1 cellular context compared by ENCODE assay signal in the genomic region with DNA sequence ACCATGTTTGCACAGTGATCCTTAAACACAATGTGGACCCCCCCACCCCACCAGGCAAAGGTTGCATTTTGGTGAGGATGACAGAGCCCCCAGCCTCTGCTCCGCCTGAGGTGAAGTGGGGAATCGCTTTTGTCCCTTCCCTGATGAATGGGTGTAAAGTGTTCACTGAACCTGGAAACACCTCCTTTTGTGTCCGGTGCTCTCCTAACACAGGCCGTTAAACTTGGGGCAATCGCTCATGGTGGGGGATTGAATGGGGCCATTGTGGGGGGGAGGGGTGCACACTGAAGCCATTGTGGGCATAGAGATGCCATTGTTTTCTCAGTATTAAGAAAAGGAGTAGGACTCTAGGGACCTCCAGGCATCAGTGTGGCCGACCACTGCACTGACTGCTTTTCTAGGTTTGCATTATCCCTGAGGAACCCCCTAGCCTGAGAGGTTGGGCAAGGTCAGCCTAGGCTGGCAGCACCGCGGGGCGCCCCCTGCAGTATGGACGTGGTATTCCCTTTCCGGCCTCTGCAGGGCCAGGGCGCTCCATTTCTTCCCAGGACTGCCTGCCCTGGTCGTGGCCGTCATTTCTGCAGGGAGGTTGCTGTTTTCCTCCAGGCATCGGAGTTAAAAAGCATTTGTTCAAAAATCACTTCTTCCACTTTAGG.
TF ChIP-seq lines count a peak whose summit lies in the region.

No MANE protein-coding gene starts in this region.

TF ChIP-seq in HepG2, 621 proteins besides CTCF, POLR2A, EP300 and RAD21 (continued from another document):
- TF ChIP-seq RXRA (CRISPR knock-in tag; IDR thresholded peaks at IDR 0.05) (peak; percentile 54), ADNP (CRISPR knock-in tag; IDR thresholded peaks at IDR 0.05) (0 out of 2 replicates have a peak, but pooled peaks have one; percentile 19), TEAD2 (CRISPR knock-in tag; IDR thresholded peaks at IDR 0.05) (no peak), YY1 (IDR thresholded peaks at IDR 0.05; ENCODE audit: insufficient read depth, insufficient replicate concordance, low read depth, low read length) (peak; percentile 21), SMC3 (IDR thresholded peaks at IDR 0.05; ENCODE audit: low read length) (peak; percentile 2; the same call in 1 of the 2 replicates), MEIS2 (CRISPR knock-in tag; IDR thresholded peaks at IDR 0.05) (no peak)
- TF ChIP-seq, protein P1, sequence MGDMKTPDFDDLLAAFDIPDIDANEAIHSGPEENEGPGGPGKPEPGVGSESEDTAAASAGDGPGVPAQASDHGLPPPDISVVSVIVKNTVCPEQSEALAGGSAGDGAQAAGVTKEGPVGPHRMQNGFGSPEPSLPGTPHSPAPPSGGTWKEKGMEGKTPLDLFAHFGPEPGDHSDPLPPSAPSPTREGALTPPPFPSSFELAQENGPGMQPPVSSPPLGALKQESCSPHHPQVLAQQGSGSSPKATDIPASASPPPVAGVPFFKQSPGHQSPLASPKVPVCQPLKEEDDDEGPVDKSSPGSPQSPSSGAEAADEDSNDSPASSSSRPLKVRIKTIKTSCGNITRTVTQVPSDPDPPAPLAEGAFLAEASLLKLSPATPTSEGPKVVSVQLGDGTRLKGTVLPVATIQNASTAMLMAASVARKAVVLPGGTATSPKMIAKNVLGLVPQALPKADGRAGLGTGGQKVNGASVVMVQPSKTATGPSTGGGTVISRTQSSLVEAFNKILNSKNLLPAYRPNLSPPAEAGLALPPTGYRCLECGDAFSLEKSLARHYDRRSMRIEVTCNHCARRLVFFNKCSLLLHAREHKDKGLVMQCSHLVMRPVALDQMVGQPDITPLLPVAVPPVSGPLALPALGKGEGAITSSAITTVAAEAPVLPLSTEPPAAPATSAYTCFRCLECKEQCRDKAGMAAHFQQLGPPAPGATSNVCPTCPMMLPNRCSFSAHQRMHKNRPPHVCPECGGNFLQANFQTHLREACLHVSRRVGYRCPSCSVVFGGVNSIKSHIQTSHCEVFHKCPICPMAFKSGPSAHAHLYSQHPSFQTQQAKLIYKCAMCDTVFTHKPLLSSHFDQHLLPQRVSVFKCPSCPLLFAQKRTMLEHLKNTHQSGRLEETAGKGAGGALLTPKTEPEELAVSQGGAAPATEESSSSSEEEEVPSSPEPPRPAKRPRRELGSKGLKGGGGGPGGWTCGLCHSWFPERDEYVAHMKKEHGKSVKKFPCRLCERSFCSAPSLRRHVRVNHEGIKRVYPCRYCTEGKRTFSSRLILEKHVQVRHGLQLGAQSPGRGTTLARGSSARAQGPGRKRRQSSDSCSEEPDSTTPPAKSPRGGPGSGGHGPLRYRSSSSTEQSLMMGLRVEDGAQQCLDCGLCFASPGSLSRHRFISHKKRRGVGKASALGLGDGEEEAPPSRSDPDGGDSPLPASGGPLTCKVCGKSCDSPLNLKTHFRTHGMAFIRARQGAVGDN (CRISPR knock-in tag; IDR thresholded peaks at IDR 0.05): peak; percentile 38; the same call in 1 of the 2 replicates
- TF ChIP-seq, protein P2, sequence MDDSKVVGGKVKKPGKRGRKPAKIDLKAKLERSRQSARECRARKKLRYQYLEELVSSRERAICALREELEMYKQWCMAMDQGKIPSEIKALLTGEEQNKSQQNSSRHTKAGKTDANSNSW (CRISPR knock-in tag; IDR thresholded peaks at IDR 0.05; ENCODE audit: borderline replicate concordance): no peak
- TF ChIP-seq, protein P3, sequence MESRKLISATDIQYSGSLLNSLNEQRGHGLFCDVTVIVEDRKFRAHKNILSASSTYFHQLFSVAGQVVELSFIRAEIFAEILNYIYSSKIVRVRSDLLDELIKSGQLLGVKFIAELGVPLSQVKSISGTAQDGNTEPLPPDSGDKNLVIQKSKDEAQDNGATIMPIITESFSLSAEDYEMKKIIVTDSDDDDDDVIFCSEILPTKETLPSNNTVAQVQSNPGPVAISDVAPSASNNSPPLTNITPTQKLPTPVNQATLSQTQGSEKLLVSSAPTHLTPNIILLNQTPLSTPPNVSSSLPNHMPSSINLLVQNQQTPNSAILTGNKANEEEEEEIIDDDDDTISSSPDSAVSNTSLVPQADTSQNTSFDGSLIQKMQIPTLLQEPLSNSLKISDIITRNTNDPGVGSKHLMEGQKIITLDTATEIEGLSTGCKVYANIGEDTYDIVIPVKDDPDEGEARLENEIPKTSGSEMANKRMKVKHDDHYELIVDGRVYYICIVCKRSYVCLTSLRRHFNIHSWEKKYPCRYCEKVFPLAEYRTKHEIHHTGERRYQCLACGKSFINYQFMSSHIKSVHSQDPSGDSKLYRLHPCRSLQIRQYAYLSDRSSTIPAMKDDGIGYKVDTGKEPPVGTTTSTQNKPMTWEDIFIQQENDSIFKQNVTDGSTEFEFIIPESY (CRISPR knock-in tag; IDR thresholded peaks at IDR 0.05): peak; percentile 52; the same call in 1 of the 2 replicates
- TF ChIP-seq, protein P4, sequence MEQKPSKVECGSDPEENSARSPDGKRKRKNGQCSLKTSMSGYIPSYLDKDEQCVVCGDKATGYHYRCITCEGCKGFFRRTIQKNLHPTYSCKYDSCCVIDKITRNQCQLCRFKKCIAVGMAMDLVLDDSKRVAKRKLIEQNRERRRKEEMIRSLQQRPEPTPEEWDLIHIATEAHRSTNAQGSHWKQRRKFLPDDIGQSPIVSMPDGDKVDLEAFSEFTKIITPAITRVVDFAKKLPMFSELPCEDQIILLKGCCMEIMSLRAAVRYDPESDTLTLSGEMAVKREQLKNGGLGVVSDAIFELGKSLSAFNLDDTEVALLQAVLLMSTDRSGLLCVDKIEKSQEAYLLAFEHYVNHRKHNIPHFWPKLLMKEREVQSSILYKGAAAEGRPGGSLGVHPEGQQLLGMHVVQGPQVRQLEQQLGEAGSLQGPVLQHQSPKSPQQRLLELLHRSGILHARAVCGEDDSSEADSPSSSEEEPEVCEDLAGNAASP (CRISPR knock-in tag; IDR thresholded peaks at IDR 0.05; ENCODE audit: borderline replicate concordance): 0 out of 2 replicates have a peak, but pooled peaks have one; percentile 22
